ENCODE assay signal across 10 cellular contexts in genomic region chr2:109217362-109218086, GRCh38.
DNase-seq lines count a peak whose midpoint lies in the region; ATAC-seq and TF ChIP-seq lines count a peak whose summit lies in the region.
"Had no signal": no experiment of that assay in that cellular context is flagged by ENCODE, and none has a peak within 500 bp of the region (broad histone marks: within the 10 kb centered on the region; RNA-seq: fewer than 3 reads in every experiment).

No MANE protein-coding gene starts in this region.

- H3K4me3 ChIP-seq in vagina, result no peak overlapping the region
- H3K4me3 ChIP-seq: SK-N-MC had no signal

- no peaks in the 10 kb centered on the region for H3K36me3 Mint-ChIP-seq in stimulated activated naive CD8-positive, alpha-beta T cell treated with anti-CD3 and anti-CD28 coated beads, Interleukin-15, Interleukin-2, amounts not matched to agents 100 ng/mL and 50 ng/mL, for 24 hours (ENCODE audit: low read depth)
- H3K36me3 Mint-ChIP-seq in activated naive CD8-positive, alpha-beta T cell, result peaks cover 5% of the 10 kb centered on the region

- no peaks in the 10 kb centered on the region for H3K9me3 ChIP-seq in vagina

- H3K4me1 ChIP-seq in vagina, result peaks cover 41% of the 10 kb centered on the region

- peak overlapping the region; percentile 69 for H3K4me3 Mint-ChIP-seq in stimulated activated naive CD8-positive, alpha-beta T cell treated with anti-CD3 and anti-CD28 coated beads, Interleukin-15, Interleukin-2, amounts not matched to agents 100 ng/mL and 50 ng/mL, for 24 hours
- peak overlapping the region; percentile 49 for H3K4me3 Mint-ChIP-seq in activated naive CD8-positive, alpha-beta T cell

- ATAC-seq in stimulated activated naive CD8-positive, alpha-beta T cell treated with anti-CD3 and anti-CD28 coated beads, Interleukin-15, Interleukin-2, amounts not matched to agents 100 U/mL and 50 U/mL, for 24 hours, result no peak
- no peak for ATAC-seq in HG03565 (IDR thresholded peaks at IDR 0.05; ENCODE audit: unreplicated experiment)

- TF ChIP-seq POLR2A in vagina (IDR thresholded peaks at IDR 0.05), result no peak

- no peaks in the 10 kb centered on the region for H3K27me3 ChIP-seq in vagina

- no peaks in the 10 kb centered on the region for H3K9me3 Mint-ChIP-seq in stimulated activated naive CD8-positive, alpha-beta T cell treated with anti-CD3 and anti-CD28 coated beads, Interleukin-15, Interleukin-2, amounts not matched to agents 100 ng/mL and 50 ng/mL, for 24 hours
- H3K9me3 Mint-ChIP-seq in activated naive CD8-positive, alpha-beta T cell (ENCODE audit: low read depth), result no peaks in the 10 kb centered on the region

- intact Hi-C loops in vagina (cut with DNase I), result no loop called here

- no peak for DNase-seq in stimulated activated naive CD8-positive, alpha-beta T cell treated with anti-CD3 and anti-CD28 coated beads, Interleukin-15, Interleukin-2, amounts not matched to agents 100 U/mL and 50 U/mL, for 24 hours
- peak; percentile 36 for DNase-seq in kidney tubule cell (ENCODE audit: low spot score)
- no peak for DNase-seq in vagina (ENCODE audit: extremely low spot score in 2 of 2)
- DNase-seq in NCI-H2196 treated with DMSO at 0.1 percent for 48 hours (lab: John Stamatoyannopoulos, UW; ENCODE audit: unreplicated experiment), result no peak
- DNase-seq in NCI-H2029 treated with DMSO at 0.1 percent for 48 hours (lab: John Stamatoyannopoulos, UW), result no peak
- DNase-seq: NCI-H1048 had no signal

- no peak for TF ChIP-seq CTCF in vagina (IDR thresholded peaks at IDR 0.05)

- H3K4me1 Mint-ChIP-seq in stimulated activated naive CD8-positive, alpha-beta T cell treated with anti-CD3 and anti-CD28 coated beads, Interleukin-15, Interleukin-2, amounts not matched to agents 100 ng/mL and 50 ng/mL, for 24 hours (ENCODE audit: low read depth), result peaks cover 65% of the 10 kb centered on the region
- H3K4me1 Mint-ChIP-seq in activated naive CD8-positive, alpha-beta T cell (ENCODE audit: low read depth), result peaks cover 57% of the 10 kb centered on the region

- no peaks in the 10 kb centered on the region for H3K36me3 ChIP-seq in vagina

- H3K27me3 Mint-ChIP-seq in stimulated activated naive CD8-positive, alpha-beta T cell treated with anti-CD3 and anti-CD28 coated beads, Interleukin-15, Interleukin-2, amounts not matched to agents 100 ng/mL and 50 ng/mL, for 24 hours, result peaks cover 33% of the 10 kb centered on the region
- H3K27me3 Mint-ChIP-seq in activated naive CD8-positive, alpha-beta T cell, result peaks cover 26% of the 10 kb centered on the region

- H3K27ac ChIP-seq in vagina, result peak overlapping the region; percentile 53
- H3K27ac ChIP-seq: SK-N-MC had no signal

- peak overlapping the region; percentile 50 for H3K27ac Mint-ChIP-seq in stimulated activated naive CD8-positive, alpha-beta T cell treated with anti-CD3 and anti-CD28 coated beads, Interleukin-15, Interleukin-2, amounts not matched to agents 100 ng/mL and 50 ng/mL, for 24 hours
- no peak overlapping the region for H3K27ac Mint-ChIP-seq in activated naive CD8-positive, alpha-beta T cell
